In genomic region chr21:33070921-33071877, GRCh38 we compare ENCODE assay signal across 1 cellular context.
A peak's percentile ranks its signal among the peaks of the same experiment; 100 is the strongest.
TF ChIP-seq lines count a peak whose summit lies in the region.

No MANE protein-coding gene starts in this region.

TF ChIP-seq in H1, 55 proteins besides CTCF, POLR2A, EP300 and RAD21 (continued from another document):
- TF ChIP-seq RNF2 (IDR thresholded peaks at IDR 0.05; ENCODE audit: borderline replicate concordance, low read depth, low read length, missing control alignments, poor library complexity, severe bottlenecking) (peak; percentile 98), CBX5 (IDR thresholded peaks at IDR 0.05; ENCODE audit: low read depth, low read length) (no peak), SP2 (IDR thresholded peaks at IDR 0.05; ENCODE audit: low read length) (no peak), MAX (IDR thresholded peaks at IDR 0.05) (0 out of 2 replicates have a peak, but pooled peaks have one; percentile 11), SUZ12 (IDR thresholded peaks at IDR 0.05; ENCODE audit: low read length) (peak; percentile 98)
